ENCODE assay signal across 11 cellular contexts in genomic region chr20:58078741-58079522, GRCh38.
DNase-seq lines count a peak whose midpoint lies in the region; ATAC-seq, FAIRE-seq and TF ChIP-seq lines count a peak whose summit lies in the region.
"Had no signal": no experiment of that assay in that cellular context is flagged by ENCODE, and none has a peak within 500 bp of the region (broad histone marks: within the 10 kb centered on the region; RNA-seq: fewer than 3 reads in every experiment).

No MANE protein-coding gene starts in this region.

- intact Hi-C loops in HepG2 (cut with micrococcal nuclease; ENCODE audit: unreplicated experiment): no loop called here

- no peak overlapping the region for H3K4me2 ChIP-seq in HepG2 (ENCODE audit: low read depth, low read length)

- under 1% methylated on average over 7 of the region's 7 CpGs for WGBS in HepG2 (ENCODE audit: low lambda C conversion rate)

- no peak overlapping the region for H2AFZ ChIP-seq in HepG2 (ENCODE audit: low read length)

- TF ChIP-seq EP300 in HepG2 (IDR thresholded peaks at IDR 0.05; ENCODE audit: low read depth in 2 of 2, low read length in 2 of 2) (no peak), HepG2 (CRISPR knock-in tag; IDR thresholded peaks at IDR 0.05; ENCODE audit: borderline replicate concordance) (no peak)

- no peak for TF ChIP-seq CTCF in coronary artery (IDR thresholded peaks at IDR 0.05)
- no peak for TF ChIP-seq CTCF in HepG2 (CRISPR knock-in tag; IDR thresholded peaks at IDR 0.05)

- TF ChIP-seq POLR2A in HepG2 (IDR thresholded peaks at IDR 0.05; ENCODE audit: insufficient read depth in 1 of 2, low read depth in 2 of 2, low read length in 2 of 2): no peak

- TF ChIP-seq RAD21 in HepG2 (CRISPR knock-in tag; IDR thresholded peaks at IDR 0.05): no peak

- ATAC-seq in HepG2: no peak
- ATAC-seq: left colon had no signal

- in situ Hi-C loops in HepG2 (cut with HindIII; ENCODE audit: extremely low pct_ligation_motif_present, low pct_unique_long_range_greater_than_20kb): no loop called here

- no peak for FAIRE-seq in HepG2 (lab: Jason Lieb, UNC)

- no peaks in the 10 kb centered on the region for H3K36me3 ChIP-seq in HepG2 (replicated peaks in 1 of 2; ENCODE audit: control insufficient read depth in 1 of 2, insufficient read depth in 2 of 2, low read length in 2 of 2)

- POLR2A ChIA-PET in HepG2 (lab: Yijun Ruan, JAX): no interaction called here

- H3K4me3 ChIP-seq in coronary artery (no peak overlapping the region), HepG2 (replicated peaks in 1 of 3; ENCODE audit: insufficient read depth in 1 of 3, low read depth in 2 of 3, low read length in 3 of 3) (no peak overlapping the region)

- H3K79me2 ChIP-seq in HepG2 (ENCODE audit: insufficient read depth, low read length): no peaks in the 10 kb centered on the region

- DNase-seq in A172 (ENCODE audit: low spot score) (peak; percentile 86), M059J (ENCODE audit: low read depth) (peak; percentile 92), coronary artery (ENCODE audit: low spot score) (peak; percentile 54), HepG2 (ENCODE audit: low spot score) (no peak), GOT3 (lab: John Stamatoyannopoulos, UW) (no peak), inferior parietal cortex (ENCODE audit: extremely low spot score) (no peak), DMS153 treated with DMSO at 0.1 percent for 48 hours (lab: John Stamatoyannopoulos, UW; ENCODE audit: unreplicated experiment) (no peak), putamen (ENCODE audit: low spot score) (no peak)
- DNase-seq: left colon, NCI-H146, substantia nigra had no signal

- peaks cover 2 to 25% of the 10 kb centered on the region in 2 experiments; a peak in 4 of 5 replicates for H3K27me3 ChIP-seq in HepG2 (ENCODE audit: control insufficient read depth in 1 of 2, insufficient read depth in 2 of 2, low read length in 2 of 2)

- H3K4me1 ChIP-seq in HepG2 (ENCODE audit: insufficient read depth, low read length): no peaks in the 10 kb centered on the region

- CTCF ChIA-PET in HepG2 (lab: Yijun Ruan, JAX; ENCODE audit: low intra/inter-chr PET ratio, low total read pairs): no interaction called here

- H3K27ac ChIP-seq in coronary artery (peak overlapping the region in 1 of 2 donors; percentile 3), HepG2 (ENCODE audit: extremely low read length, insufficient read depth, low read length) (no peak overlapping the region)

- BruUV-seq in HepG2 (replicated peaks; lab: Mats Ljungman, UMichigan): no TSS peak

- no peak overlapping the region for H3K9ac ChIP-seq in HepG2 (ENCODE audit: insufficient read depth, low read depth, low read length)

- no peaks in the 10 kb centered on the region for H4K20me1 ChIP-seq in HepG2 (ENCODE audit: insufficient read depth, low read length)

- no peaks in the 10 kb centered on the region for H3K9me3 ChIP-seq in HepG2 (ENCODE audit: low read length)

TF ChIP-seq in HepG2, 621 proteins besides CTCF, POLR2A, EP300 and RAD21:
- TF ChIP-seq MAFK (conservative IDR thresholded peaks at IDR 0.05 in 1 of 2, IDR thresholded peaks at IDR 0.05 in 1 of 2; ENCODE audit: low read length in 2 of 2) (peak; percentile 51 to 56), ZNF274 (CRISPR knock-in tag; IDR thresholded peaks at IDR 0.05) (no peak), MAFF (IDR thresholded peaks at IDR 0.05; ENCODE audit: low read depth, low read length) (peak; percentile 28; the same call in 1 of the 2 replicates)

Comparison
In these comparisons a context has a peak if more than half of its experiments do, and no peak if none do; other contexts are left out.
1. DNase-seq: peak in A172 (single experiment), M059J (single experiment) and coronary artery (single experiment); none in HepG2 (single experiment), GOT3 (single experiment), inferior parietal cortex (single experiment), DMS153 treated with DMSO at 0.1 percent for 48 hours (single experiment) and putamen (single experiment).